14 cellular contexts compared by ENCODE assay signal in genomic region chr5:169735913-169736312, GRCh38.
DNase-seq lines count a peak whose midpoint lies in the region; ATAC-seq, FAIRE-seq and TF ChIP-seq lines count a peak whose summit lies in the region.
"Had no signal": no experiment of that assay in that cellular context is flagged by ENCODE, and none has a peak within 500 bp of the region (broad histone marks: within the 10 kb centered on the region; RNA-seq: fewer than 3 reads in every experiment).

No MANE protein-coding gene starts in this region.

- H3K36me3 Mint-ChIP-seq in stimulated activated memory B cell treated with anti-CD40 and anti-IgM and Interleukin-4, amounts not matched to agents 10 μg/mL and 1 μg/mL and 100 μg/mL, for 72 hours, result peaks cover 86% of the 10 kb centered on the region

- H3K27me3 Mint-ChIP-seq in stimulated activated memory B cell treated with anti-CD40 and anti-IgM and Interleukin-4, amounts not matched to agents 10 μg/mL and 1 μg/mL and 100 μg/mL, for 72 hours, result no peaks in the 10 kb centered on the region
- H3K27me3 Mint-ChIP-seq: CD4-positive, alpha-beta T cell had no signal

- peak overlapping the region; percentile 7 for H3K27ac Mint-ChIP-seq in stimulated activated memory B cell treated with anti-CD40 and anti-IgM and Interleukin-4, amounts not matched to agents 10 μg/mL and 1 μg/mL and 100 μg/mL, for 72 hours
- H3K27ac Mint-ChIP-seq: CD4-positive, alpha-beta T cell had no signal

- no peak for TF ChIP-seq EP300 in esophagus muscularis mucosa (IDR thresholded peaks at IDR 0.05)

- FAIRE-seq in GM18507 (lab: Jason Lieb, UNC), result peak; percentile 45
- FAIRE-seq: A549, H54 had no signal

- no peak overlapping the region for H3K9ac ChIP-seq in BLaER1 treated with 17β-estradiol and CSF1 and Interleukin-3, amounts not matched to agents 10 nM and 100 nM
- H3K9ac ChIP-seq: GM23248 had no signal

- TF ChIP-seq POLR2A in esophagus muscularis mucosa (IDR thresholded peaks at IDR 0.05; ENCODE audit: low read depth), result no peak
- TF ChIP-seq POLR2A in esophagus squamous epithelium (IDR thresholded peaks at IDR 0.05), result no peak

- H3K4me1 Mint-ChIP-seq in stimulated activated memory B cell treated with anti-CD40 and anti-IgM and Interleukin-4, amounts not matched to agents 10 μg/mL and 1 μg/mL and 100 μg/mL, for 72 hours, result peaks cover 28% of the 10 kb centered on the region

- TF ChIP-seq CTCF in esophagus muscularis mucosa (IDR thresholded peaks at IDR 0.05), result no peak
- TF ChIP-seq CTCF in esophagus squamous epithelium (IDR thresholded peaks at IDR 0.05), result no peak

- DNase-seq in GM18507 (ENCODE audit: extremely low spot score, insufficient read length, low read depth), result no peak
- DNase-seq in esophagus muscularis mucosa (ENCODE audit: extremely low spot score), result peak; percentile 14
- DNase-seq in AG08396 (ENCODE audit: low spot score), result no peak
- DNase-seq in esophagus squamous epithelium (lab: John Stamatoyannopoulos, UW), result no peak
- DNase-seq: Calu3; CD4-positive, alpha-beta T cell; DMS 273 treated with DMSO at 0.1 percent for 48 hours; GM23248; IMR-90 had no signal

- H3K27me3 ChIP-seq in BLaER1 treated with 17β-estradiol and CSF1 and Interleukin-3, amounts not matched to agents 10 nM and 100 nM, result no peaks in the 10 kb centered on the region
- H3K27me3 ChIP-seq in esophagus muscularis mucosa, result no peaks in the 10 kb centered on the region
- no peaks in the 10 kb centered on the region for H3K27me3 ChIP-seq in esophagus squamous epithelium

- H3K4me3 Mint-ChIP-seq in stimulated activated memory B cell treated with anti-CD40 and anti-IgM and Interleukin-4, amounts not matched to agents 10 μg/mL and 1 μg/mL and 100 μg/mL, for 72 hours, result no peak overlapping the region
- H3K4me3 Mint-ChIP-seq: CD4-positive, alpha-beta T cell had no signal

- no peak for ATAC-seq in stimulated activated memory B cell treated with anti-CD40 and anti-IgM and Interleukin-4, amounts not matched to agents 10 μg/mL and 1 μg/mL and 100 μg/mL, for 72 hours
- ATAC-seq: A549, HCT116 had no signal

- H3K9me3 Mint-ChIP-seq in stimulated activated memory B cell treated with anti-CD40 and anti-IgM and Interleukin-4, amounts not matched to agents 10 μg/mL and 1 μg/mL and 100 μg/mL, for 72 hours, result peaks cover 6% of the 10 kb centered on the region
- H3K9me3 Mint-ChIP-seq: CD4-positive, alpha-beta T cell had no signal

- peaks cover 0 to 91% (median 0%) of the 10 kb centered on the region in 11 experiments; a peak in 6 of 22 replicates for H4K20me1 ChIP-seq in BLaER1 treated with 17β-estradiol and CSF1 and Interleukin-3, amounts not matched to agents 10 nM and 100 nM

- peaks cover 22 to 41% (median 25%) of the 10 kb centered on the region in 10 experiments for H3K4me1 ChIP-seq in BLaER1 treated with 17β-estradiol and CSF1 and Interleukin-3, amounts not matched to agents 10 nM and 100 nM
- H3K4me1 ChIP-seq in esophagus muscularis mucosa (no peaks in the 10 kb centered on the region), esophagus squamous epithelium (no peaks in the 10 kb centered on the region)
- H3K4me1 ChIP-seq: A549 had no signal

- peak overlapping the region in 7 of 11 experiments; percentile 10 to 75 (median 63); a peak in 5 of 22 replicates for H3K27ac ChIP-seq in BLaER1 treated with 17β-estradiol and CSF1 and Interleukin-3, amounts not matched to agents 10 nM and 100 nM
- H3K27ac ChIP-seq in esophagus muscularis mucosa (replicated peaks in 1 of 4) (no peak overlapping the region), esophagus squamous epithelium (no peak overlapping the region)
- H3K27ac ChIP-seq: A549, GM23248 had no signal

- no peak overlapping the region for H3K4me3 ChIP-seq in BLaER1 treated with 17β-estradiol and CSF1 and Interleukin-3, amounts not matched to agents 10 nM and 100 nM
- H3K4me3 ChIP-seq in esophagus muscularis mucosa, result no peak overlapping the region
- no peak overlapping the region for H3K4me3 ChIP-seq in esophagus squamous epithelium
- H3K4me3 ChIP-seq: A549, GM23248 had no signal

- intact Hi-C loops in esophagus muscularis mucosa (cut with DNase I) (no loop called here), esophagus squamous epithelium (cut with DNase I) (no loop called here)

- WGBS in esophagus muscularis mucosa, result 86% methylated on average over 3 of the region's 3 CpGs
- 71 to 90% methylated on average over 3 of the region's 3 CpGs for WGBS in esophagus squamous epithelium, 2 donors

- H3K9me3 ChIP-seq in BLaER1 treated with 17β-estradiol and CSF1 and Interleukin-3, amounts not matched to agents 10 nM and 100 nM (replicated peaks in 1 of 11), result peaks cover 0 to 11% (median 5%) of the 10 kb centered on the region in 11 experiments; a peak in 10 of 22 replicates
- H3K9me3 ChIP-seq in esophagus muscularis mucosa (no peaks in the 10 kb centered on the region), esophagus squamous epithelium (no peaks in the 10 kb centered on the region)
- H3K9me3 ChIP-seq: A549 had no signal

- peaks cover 50 to 99% (median 68%) of the 10 kb centered on the region in 11 experiments for H3K36me3 ChIP-seq in BLaER1 treated with 17β-estradiol and CSF1 and Interleukin-3, amounts not matched to agents 10 nM and 100 nM
- H3K36me3 ChIP-seq in esophagus muscularis mucosa, result no peaks in the 10 kb centered on the region
- no peaks in the 10 kb centered on the region for H3K36me3 ChIP-seq in esophagus squamous epithelium

- H3K4me2 ChIP-seq in BLaER1 treated with 17β-estradiol and CSF1 and Interleukin-3, amounts not matched to agents 10 nM and 100 nM, result peak overlapping the region in 9 of 11 experiments; percentile 67 to 96 (median 83); a peak in 17 of 22 replicates
- H3K4me2 ChIP-seq: A549 had no signal

Comparison
In these comparisons a context has a peak if more than half of its experiments do, and no peak if none do; other contexts are left out.
1. H3K27ac ChIP-seq: peak in BLaER1 treated with 17β-estradiol and CSF1 and Interleukin-3, amounts not matched to agents 10 nM and 100 nM (7 of 11); none in esophagus muscularis mucosa (0 of 4) and esophagus squamous epithelium (0 of 4).